ENCODE assay signal across 6 cellular contexts in genomic region chr13:95233026-95233635, GRCh38.
"Had no signal": no experiment of that assay in that cellular context is flagged by ENCODE, and none has a peak within 500 bp of the region (broad histone marks: within the 10 kb centered on the region; RNA-seq: fewer than 3 reads in every experiment).

No MANE protein-coding gene starts in this region.

- H3K9me3 ChIP-seq: esophagus muscularis mucosa had no signal

- H3K27ac Mint-ChIP-seq: activated naive CD8-positive, alpha-beta T cell treated with anti-CD3 and anti-CD28 coated beads, Interleukin-2, amount 50 U/mL, for 24 hours had no signal

- H3K36me3 ChIP-seq: esophagus muscularis mucosa had no signal

- H3K4me3 ChIP-seq: esophagus muscularis mucosa had no signal

- H3K27ac ChIP-seq: esophagus muscularis mucosa, WERI-Rb-1 had no signal

- H3K4me1 ChIP-seq: esophagus muscularis mucosa had no signal

- ATAC-seq: activated naive CD8-positive, alpha-beta T cell treated with anti-CD3 and anti-CD28 coated beads, Interleukin-2, amount 50 U/mL, for 24 hours had no signal

- H3K4me3 Mint-ChIP-seq: activated naive CD8-positive, alpha-beta T cell treated with anti-CD3 and anti-CD28 coated beads, Interleukin-2, amount 50 U/mL, for 24 hours had no signal

- H3K9me3 Mint-ChIP-seq: activated naive CD8-positive, alpha-beta T cell treated with anti-CD3 and anti-CD28 coated beads, Interleukin-2, amount 50 U/mL, for 24 hours had no signal

- DNase-seq: activated CD4-positive, alpha-beta T cell treated with anti-CD3 and anti-CD28 coated beads for 48 hours; activated naive CD4-positive, alpha-beta T cell treated with Interleukin-2 at 50 U/mL for 16 hours; activated naive CD8-positive, alpha-beta T cell treated with anti-CD3 and anti-CD28 coated beads, Interleukin-2, amount 50 U/mL, for 24 hours; islet precursor cell; WERI-Rb-1 had no signal

- H3K27me3 Mint-ChIP-seq: activated naive CD8-positive, alpha-beta T cell treated with anti-CD3 and anti-CD28 coated beads, Interleukin-2, amount 50 U/mL, for 24 hours had no signal

- H3K27me3 ChIP-seq: esophagus muscularis mucosa had no signal
